Comparison of ENCODE assay signal across 1 cellular context in the genomic region with DNA sequence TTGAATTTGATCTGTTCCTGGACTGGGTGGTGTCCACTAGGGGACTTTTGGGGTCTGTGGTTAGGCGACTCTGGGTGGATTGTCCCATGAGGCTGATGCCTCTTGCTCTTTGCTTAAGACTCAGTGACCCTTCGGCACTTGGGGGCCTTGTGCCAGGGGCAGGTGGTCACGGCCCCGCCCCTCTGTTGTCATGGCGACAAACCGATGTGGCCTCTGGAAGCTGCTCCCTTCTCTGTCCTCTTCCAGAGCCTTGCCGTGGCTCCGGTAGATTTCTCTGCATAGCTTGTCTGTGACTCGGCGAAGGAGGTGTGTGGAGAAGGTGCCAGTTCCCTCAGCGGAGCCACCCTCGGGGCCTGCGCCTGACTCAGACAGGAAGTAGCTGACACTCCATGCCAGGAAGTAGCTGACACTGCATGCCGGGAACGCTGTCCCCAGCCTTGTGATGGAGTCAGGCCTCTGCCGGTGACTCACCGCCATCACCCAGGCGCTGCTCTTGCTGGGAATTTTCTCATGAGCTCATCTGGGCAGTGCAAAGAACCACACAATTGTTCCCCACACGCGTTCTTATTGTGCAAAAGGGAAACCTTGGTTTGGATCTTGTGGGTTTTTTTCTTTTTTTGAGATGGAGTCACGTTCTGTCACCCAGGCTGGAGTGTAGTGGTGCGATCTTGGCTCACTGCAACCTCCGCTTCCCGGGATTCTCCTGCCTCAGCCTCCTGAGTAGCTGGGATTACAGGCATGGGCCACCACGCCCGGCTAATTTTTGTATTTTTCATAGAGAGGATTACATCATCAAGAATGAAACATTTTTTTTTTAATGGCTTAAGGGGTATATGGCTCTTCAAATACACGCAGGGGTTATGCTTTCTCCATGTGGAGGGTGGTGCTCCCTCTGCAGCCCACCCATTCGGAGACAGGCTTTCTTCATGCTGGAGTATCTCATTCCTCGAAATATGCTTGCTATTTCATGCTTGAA.
TF ChIP-seq lines count a peak whose summit lies in the region.

No MANE protein-coding gene starts in this region.

TF ChIP-seq in SK-N-SH treated with all-trans-retinoic acid at 6 μM for 48 hours, 23 proteins besides CTCF, POLR2A, EP300 and RAD21 (continued from another document):
- no peak for TF ChIP-seq ZNF8 (CRISPR knock-in tag; IDR thresholded peaks at IDR 0.05)
- no peak for TF ChIP-seq PPARA (CRISPR knock-in tag; IDR thresholded peaks at IDR 0.05; ENCODE audit: borderline replicate concordance)
- TF ChIP-seq ZFP3 (CRISPR knock-in tag; IDR thresholded peaks at IDR 0.05): no peak
- TF ChIP-seq TCF4 (CRISPR knock-in tag; IDR thresholded peaks at IDR 0.05; ENCODE audit: borderline replicate concordance): no peak
- TF ChIP-seq, protein P1, sequence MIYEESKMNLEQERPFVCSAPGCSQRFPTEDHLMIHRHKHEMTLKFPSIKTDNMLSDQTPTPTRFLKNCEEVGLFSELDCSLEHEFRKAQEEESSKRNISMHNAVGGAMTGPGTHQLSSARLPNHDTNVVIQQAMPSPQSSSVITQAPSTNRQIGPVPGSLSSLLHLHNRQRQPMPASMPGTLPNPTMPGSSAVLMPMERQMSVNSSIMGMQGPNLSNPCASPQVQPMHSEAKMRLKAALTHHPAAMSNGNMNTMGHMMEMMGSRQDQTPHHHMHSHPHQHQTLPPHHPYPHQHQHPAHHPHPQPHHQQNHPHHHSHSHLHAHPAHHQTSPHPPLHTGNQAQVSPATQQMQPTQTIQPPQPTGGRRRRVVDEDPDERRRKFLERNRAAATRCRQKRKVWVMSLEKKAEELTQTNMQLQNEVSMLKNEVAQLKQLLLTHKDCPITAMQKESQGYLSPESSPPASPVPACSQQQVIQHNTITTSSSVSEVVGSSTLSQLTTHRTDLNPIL (CRISPR knock-in tag; IDR thresholded peaks at IDR 0.05; ENCODE audit: low read depth): no peak
- TF ChIP-seq, protein P2, sequence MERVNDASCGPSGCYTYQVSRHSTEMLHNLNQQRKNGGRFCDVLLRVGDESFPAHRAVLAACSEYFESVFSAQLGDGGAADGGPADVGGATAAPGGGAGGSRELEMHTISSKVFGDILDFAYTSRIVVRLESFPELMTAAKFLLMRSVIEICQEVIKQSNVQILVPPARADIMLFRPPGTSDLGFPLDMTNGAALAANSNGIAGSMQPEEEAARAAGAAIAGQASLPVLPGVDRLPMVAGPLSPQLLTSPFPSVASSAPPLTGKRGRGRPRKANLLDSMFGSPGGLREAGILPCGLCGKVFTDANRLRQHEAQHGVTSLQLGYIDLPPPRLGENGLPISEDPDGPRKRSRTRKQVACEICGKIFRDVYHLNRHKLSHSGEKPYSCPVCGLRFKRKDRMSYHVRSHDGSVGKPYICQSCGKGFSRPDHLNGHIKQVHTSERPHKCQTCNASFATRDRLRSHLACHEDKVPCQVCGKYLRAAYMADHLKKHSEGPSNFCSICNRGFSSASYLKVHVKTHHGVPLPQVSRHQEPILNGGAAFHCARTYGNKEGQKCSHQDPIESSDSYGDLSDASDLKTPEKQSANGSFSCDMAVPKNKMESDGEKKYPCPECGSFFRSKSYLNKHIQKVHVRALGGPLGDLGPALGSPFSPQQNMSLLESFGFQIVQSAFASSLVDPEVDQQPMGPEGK (CRISPR knock-in tag; IDR thresholded peaks at IDR 0.05; ENCODE audit: borderline replicate concordance): no peak
- no peak for TF ChIP-seq ESRRG (CRISPR knock-in tag; IDR thresholded peaks at IDR 0.05)
